9 cellular contexts compared by ENCODE assay signal in the genomic region with DNA sequence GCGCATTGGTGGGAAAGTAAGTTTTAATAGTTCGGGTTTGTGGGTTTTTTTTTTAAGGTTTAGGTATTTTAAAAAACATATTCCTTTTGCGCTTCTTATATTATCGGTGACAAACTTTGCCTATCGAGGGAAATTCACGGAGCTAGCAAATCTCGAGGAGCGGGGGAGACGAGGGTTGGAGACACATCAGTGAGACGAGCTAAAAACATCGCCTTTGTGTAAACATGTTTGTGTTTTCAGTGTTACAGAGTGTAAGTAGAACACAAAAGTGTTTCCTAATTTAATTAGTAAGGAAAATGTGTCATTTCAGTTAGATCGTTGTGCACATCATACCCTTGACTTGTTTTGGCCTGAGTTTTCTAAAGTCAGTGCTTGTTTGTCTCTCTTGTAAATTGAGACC. TPM values are rescaled to one million over a fixed set of nuclear protein-coding genes. Genes with fewer than 3 reads are reported as not detected.
A peak's percentile ranks its signal among the peaks of the same experiment; 100 is the strongest.
DNase-seq lines count a peak whose midpoint lies in the region; ATAC-seq and TF ChIP-seq lines count a peak whose summit lies in the region.
"Had no signal": no experiment of that assay in that cellular context is flagged by ENCODE, and none has a peak within 500 bp of the region (broad histone marks: within the 10 kb centered on the region; RNA-seq: fewer than 3 reads in every experiment).

No MANE protein-coding gene starts in this region.

- peaks cover 27% of the 10 kb centered on the region for H3K4me1 ChIP-seq in hepatocyte (ENCODE audit: insufficient read depth)

- DNase-seq in DMS 273 (lab: John Stamatoyannopoulos, UW; ENCODE audit: unreplicated experiment) (peak; percentile 35), DMS 273 treated with DMSO at 0.1 percent for 48 hours (lab: John Stamatoyannopoulos, UW) (no peak), activated B cell treated with CpG ODN at 0.5 μM for 24 hours (no peak), hepatocyte (ENCODE audit: low spot score) (no peak)
- no peak for DNase-seq in stimulated activated effector memory CD8-positive, alpha-beta T cell treated with anti-CD3 and anti-CD28 coated beads, Interleukin-12 subunit alpha, Interleukin-12 subunit beta, amount 100 ng/mL, for 72 hours (ENCODE audit: low spot score in 2 of 2)
- no peak for DNase-seq in activated CD4-positive, alpha-beta T cell treated with anti-CD3 and anti-CD28 coated beads, Interleukin-2, amount 50 U/mL, for 4 hours
- DNase-seq: NCI-H2107 had no signal

- H4K20me1 ChIP-seq in hepatocyte (ENCODE audit: insufficient read depth, poor library complexity, severe bottlenecking) = peaks cover 39% of the 10 kb centered on the region

- H3K79me2 ChIP-seq in hepatocyte = peaks cover 59% of the 10 kb centered on the region

- H3K9me2 ChIP-seq in hepatocyte (replicated peaks; ENCODE audit: insufficient read depth) = no peaks in the 10 kb centered on the region

- H3K27me3 Mint-ChIP-seq in activated B cell treated with CpG ODN at 0.5 μM for 24 hours = peaks cover 2% of the 10 kb centered on the region

- H3K9me3 ChIP-seq in hepatocyte (ENCODE audit: low read depth) = no peaks in the 10 kb centered on the region

- peak overlapping the region; percentile 91 for H3K4me3 ChIP-seq in hepatocyte

- H3K4me3 Mint-ChIP-seq in activated B cell treated with CpG ODN at 0.5 μM for 24 hours = peak overlapping the region; percentile 97
- peak overlapping the region; percentile 97 for H3K4me3 Mint-ChIP-seq in stimulated activated effector memory CD8-positive, alpha-beta T cell treated with anti-CD3 and anti-CD28 coated beads, Interleukin-12 subunit alpha, Interleukin-12 subunit beta, amount 100 ng/mL, for 72 hours

- 3% methylated on average over 12 of the region's 12 CpGs for WGBS in hepatocyte (ENCODE audit: low lambda C conversion rate, missing lambda C conversion rate)

- peak overlapping the region; percentile 84 for H3K4me2 ChIP-seq in hepatocyte

- peaks cover 52% of the 10 kb centered on the region for H3K36me3 Mint-ChIP-seq in activated B cell treated with CpG ODN at 0.5 μM for 24 hours (ENCODE audit: low read depth)
- peaks cover 67% of the 10 kb centered on the region for H3K36me3 Mint-ChIP-seq in stimulated activated effector memory CD8-positive, alpha-beta T cell treated with anti-CD3 and anti-CD28 coated beads, Interleukin-12 subunit alpha, Interleukin-12 subunit beta, amount 100 ng/mL, for 72 hours

- intact Hi-C loops in activated B cell treated with CpG ODN at 0.5 μM for 24 hours (cut with micrococcal nuclease) = loop anchor here (2.0 to 10.0 kb wide), 5 partner anchors 20 to 1738 kb away; partner anchors contain the start of genes ANKRD31, ENC1, GFM2 and NSA2

- TF ChIP-seq CTCF in activated B cell treated with CpG ODN at 0.5 μM for 24 hours (IDR thresholded peaks at IDR 0.05) = no peak
- TF ChIP-seq CTCF in hepatocyte (IDR thresholded peaks at IDR 0.05; ENCODE audit: poor library complexity) = no peak

- H3K27me3 ChIP-seq in hepatocyte = no peaks in the 10 kb centered on the region

- CTCF ChIA-PET in activated B cell treated with CpG ODN at 0.5 μM for 24 hours (lab: Charles Lee) = interaction anchor here (0.8 kb wide), 1 partner anchor 21 kb away, joined by 3 read pairs; no protein-coding TSS in a partner anchor

- POLR2A ChIA-PET in activated B cell treated with CpG ODN at 0.5 μM for 24 hours (lab: Charles Lee) = interaction anchor here (0.7 to 2.3 kb wide), 4 partner anchors 20 to 682 kb away, joined by 3 to 35 read pairs (median 6); partner anchors contain the start of genes ANKRA2, FCHO2 and UTP15

- H3K9me3 Mint-ChIP-seq in activated B cell treated with CpG ODN at 0.5 μM for 24 hours = no peaks in the 10 kb centered on the region
- no peaks in the 10 kb centered on the region for H3K9me3 Mint-ChIP-seq in stimulated activated effector memory CD8-positive, alpha-beta T cell treated with anti-CD3 and anti-CD28 coated beads, Interleukin-12 subunit alpha, Interleukin-12 subunit beta, amount 100 ng/mL, for 72 hours

- H3K27ac Mint-ChIP-seq in activated B cell treated with CpG ODN at 0.5 μM for 24 hours = peak overlapping the region; percentile 97
- H3K27ac Mint-ChIP-seq in stimulated activated effector memory CD8-positive, alpha-beta T cell treated with anti-CD3 and anti-CD28 coated beads, Interleukin-12 subunit alpha, Interleukin-12 subunit beta, amount 100 ng/mL, for 72 hours = peak overlapping the region; percentile 100

- ATAC-seq in activated B cell treated with CpG ODN at 0.5 μM for 24 hours (ENCODE audit: low read depth) = no peak
- no peak for ATAC-seq in stimulated activated effector memory CD8-positive, alpha-beta T cell treated with anti-CD3 and anti-CD28 coated beads, Interleukin-12 subunit alpha, Interleukin-12 subunit beta, amount 100 ng/mL, for 72 hours
- ATAC-seq in HG03280 (IDR thresholded peaks at IDR 0.05; ENCODE audit: unreplicated experiment) = no peak
- no peak for ATAC-seq in HG03039 (IDR thresholded peaks at IDR 0.05; ENCODE audit: unreplicated experiment)

- no peaks in the 10 kb centered on the region for H3K36me3 ChIP-seq in hepatocyte (replicated peaks; ENCODE audit: insufficient read depth, low read depth)

- H3K27ac ChIP-seq in hepatocyte = peak overlapping the region; percentile 98

- H3K4me1 Mint-ChIP-seq in activated B cell treated with CpG ODN at 0.5 μM for 24 hours = peaks cover 33% of the 10 kb centered on the region
- peaks cover 32% of the 10 kb centered on the region for H3K4me1 Mint-ChIP-seq in stimulated activated effector memory CD8-positive, alpha-beta T cell treated with anti-CD3 and anti-CD28 coated beads, Interleukin-12 subunit alpha, Interleukin-12 subunit beta, amount 100 ng/mL, for 72 hours

- H2AFZ ChIP-seq in hepatocyte = no peak overlapping the region

RNA-seq across cellular contexts. Expression of gene BTF3, which starts 0.9 kb away (rescaled TPM):
- total RNA-seq in activated B cell treated with CpG ODN at 0.5 μM for 24 hours (753 and 798 TPM in 2 replicates), hepatocyte (423 and 456 TPM in 2 replicates)
- 390 and 430 TPM in 2 replicates for polyA plus RNA-seq in hepatocyte

RNA-seq across cellular contexts. Expression of gene FOXD1, which starts 50.6 kb away (rescaled TPM):
- total RNA-seq in activated B cell treated with CpG ODN at 0.5 μM for 24 hours = 0.09 and 0.10 TPM in 2 replicates
- 0.33 and 1.6 TPM in 2 replicates for total RNA-seq in hepatocyte
- 0.75 and 1.9 TPM in 2 replicates for polyA plus RNA-seq in hepatocyte
